ENCODE assay signal across 30 cellular contexts in the genomic region with DNA sequence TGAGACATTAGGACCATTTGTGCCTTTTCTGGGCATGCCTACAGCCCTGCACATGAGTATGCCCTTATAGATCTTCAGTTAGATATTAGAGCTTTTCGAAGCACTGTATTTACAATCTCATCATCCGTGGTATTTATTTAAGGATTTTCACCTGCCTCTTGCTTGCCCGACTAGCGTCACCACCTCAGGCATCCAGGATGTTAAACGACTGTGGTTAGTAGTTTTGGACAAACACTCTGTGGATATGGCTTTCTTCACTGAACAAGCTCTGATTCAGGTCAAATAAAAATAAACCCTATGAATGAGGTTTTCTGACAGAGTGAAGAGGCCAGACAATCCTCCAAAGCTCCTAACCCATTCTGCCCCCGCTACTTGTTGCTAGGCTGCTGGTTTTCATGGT.
DNase-seq lines count a peak whose midpoint lies in the region; ATAC-seq, FAIRE-seq and TF ChIP-seq lines count a peak whose summit lies in the region.
"Had no signal": no experiment of that assay in that cellular context is flagged by ENCODE, and none has a peak within 500 bp of the region (broad histone marks: within the 10 kb centered on the region; RNA-seq: fewer than 3 reads in every experiment).

No MANE protein-coding gene starts in this region.

- no peaks in the 10 kb centered on the region for H3K27me3 Mint-ChIP-seq in activated CD4-positive, alpha-beta memory T cell treated with anti-CD3 and anti-CD28 coated beads, Interleukin-2, amount 10 ng/mL, durations not matched to agents 7 days and 5 days
- H3K27me3 Mint-ChIP-seq: activated B cell treated with CpG ODN at 0.5 μM for 24 hours had no signal

- no peaks in the 10 kb centered on the region for H3K36me3 Mint-ChIP-seq in activated CD4-positive, alpha-beta memory T cell treated with anti-CD3 and anti-CD28 coated beads, Interleukin-2, amount 10 ng/mL, durations not matched to agents 7 days and 5 days (ENCODE audit: low read depth)
- H3K36me3 Mint-ChIP-seq: mesothelial cell of epicardium had no signal

- no peak for ATAC-seq in HG02970 (IDR thresholded peaks at IDR 0.05; ENCODE audit: low FRiP score, unreplicated experiment)
- ATAC-seq: activated T-cell treated with anti-CD3 and anti-CD28 coated beads, Interleukin-2, amount 50 U/mL, for 4 hours; GM23338; heart right ventricle; right cardiac atrium; upper lobe of right lung had no signal

- TF ChIP-seq CTCF in C4-2B (conservative IDR thresholded peaks at IDR 0.05): no peak
- TF ChIP-seq CTCF in VCaP (conservative IDR thresholded peaks at IDR 0.05): no peak

- no peaks in the 10 kb centered on the region for H3K4me1 Mint-ChIP-seq in activated CD4-positive, alpha-beta memory T cell treated with anti-CD3 and anti-CD28 coated beads, Interleukin-2, amount 10 ng/mL, durations not matched to agents 7 days and 5 days
- H3K4me1 Mint-ChIP-seq: activated B cell treated with CpG ODN at 0.5 μM for 24 hours, mesothelial cell of epicardium had no signal

- CTCF ChIA-PET in activated CD4-positive, alpha-beta memory T cell treated with anti-CD3 and anti-CD28 coated beads, Interleukin-2, amount 10 ng/mL, durations not matched to agents 7 days and 5 days (lab: Charles Lee): no interaction called here
- CTCF ChIA-PET in HEK293T (lab: Yijun Ruan, JAX): no interaction called here

- FAIRE-seq in frontal cortex (lab: Jason Lieb, UNC): no peak
- FAIRE-seq: keratinocyte had no signal

- POLR2A ChIA-PET in activated CD4-positive, alpha-beta memory T cell treated with anti-CD3 and anti-CD28 coated beads, Interleukin-2, amount 10 ng/mL, durations not matched to agents 7 days and 5 days (lab: Charles Lee): no interaction called here
- POLR2A ChIA-PET in HEK293T (lab: Yijun Ruan, JAX): no interaction called here

- no peak overlapping the region for H3K27ac Mint-ChIP-seq in activated CD4-positive, alpha-beta memory T cell treated with anti-CD3 and anti-CD28 coated beads, Interleukin-2, amount 10 ng/mL, durations not matched to agents 7 days and 5 days
- H3K27ac Mint-ChIP-seq: activated B cell treated with CpG ODN at 0.5 μM for 24 hours, GM23338, HFFc6, mesothelial cell of epicardium had no signal

- DNase-seq in DMS153 treated with DMSO at 0.1 percent for 48 hours (lab: John Stamatoyannopoulos, UW; ENCODE audit: unreplicated experiment) (peak; percentile 32), NCI-H2196 (lab: John Stamatoyannopoulos, UW; ENCODE audit: unreplicated experiment) (peak; percentile 50), frontal cortex (ENCODE audit: low spot score in 2 of 2) (no peak), HEK293T (ENCODE audit: extremely low spot score) (no peak)
- no peak for DNase-seq in activated CD4-positive, alpha-beta memory T cell treated with anti-CD3 and anti-CD28 coated beads, Interleukin-2, amount 10 ng/mL, durations not matched to agents 7 days and 5 days
- DNase-seq: activated B cell treated with CpG ODN at 0.5 μM for 24 hours; activated CD4-positive, alpha-beta T cell treated with anti-CD3 and anti-CD28 coated beads, Interleukin-2, amount 50 U/mL, for 1 hour; activated gamma-delta T cell; activated T-cell treated with anti-CD3 and anti-CD28 coated beads, Interleukin-2, amount 50 U/mL, for 4 hours; foreskin melanocyte; heart right ventricle; HFFc6; KG1; NCI-H1105; NCI-H2081 treated with DMSO at 0.1 percent for 48 hours; NCI-H524 treated with DMSO at 0.1 percent for 48 hours; Peyer's patch; right cardiac atrium; stimulated activated CD4-positive, alpha-beta T cell treated with anti-CD3 and anti-CD28 coated beads, Interleukin-1b, Interleukin-23, amount 100 ng/mL, for 48 hours; stimulated activated naive CD4-positive, alpha-beta T cell treated with Interleukin-2 at 50 U/mL for 16 hours; T-helper 1 cell; upper lobe of right lung had no signal

- H3K27ac ChIP-seq in C4-2B: peak overlapping the region; percentile 46; the same call in 1 of the 2 replicates
- H3K27ac ChIP-seq in VCaP: peak overlapping the region; percentile 37; the same call in 1 of the 2 replicates
- H3K27ac ChIP-seq: heart right ventricle, HL-60, neutrophil, Peyer's patch, upper lobe of right lung had no signal

- H3K4me3 Mint-ChIP-seq in activated CD4-positive, alpha-beta memory T cell treated with anti-CD3 and anti-CD28 coated beads, Interleukin-2, amount 10 ng/mL, durations not matched to agents 7 days and 5 days: no peak overlapping the region
- H3K4me3 Mint-ChIP-seq: activated B cell treated with CpG ODN at 0.5 μM for 24 hours; activated T-cell treated with anti-CD3 and anti-CD28 coated beads, Interleukin-2, amount 50 U/mL, for 4 hours; GM23338; HFFc6; mesothelial cell of epicardium had no signal

- peaks cover 10% of the 10 kb centered on the region for H3K9me3 Mint-ChIP-seq in activated CD4-positive, alpha-beta memory T cell treated with anti-CD3 and anti-CD28 coated beads, Interleukin-2, amount 10 ng/mL, durations not matched to agents 7 days and 5 days
- H3K9me3 Mint-ChIP-seq: GM23338 had no signal

TF ChIP-seq in HEK293T, 16 proteins besides CTCF, POLR2A, EP300 and RAD21:
- no peak for TF ChIP-seq FOXM1 (IDR thresholded peaks at IDR 0.05; ENCODE audit: borderline replicate concordance)
- no peak for TF ChIP-seq ELF4 (IDR thresholded peaks at IDR 0.05)
- TF ChIP-seq ARNT (IDR thresholded peaks at IDR 0.05): no peak
- no peak for TF ChIP-seq L3MBTL2 (conservative IDR thresholded peaks at IDR 0.05)
- TF ChIP-seq NFRKB (IDR thresholded peaks at IDR 0.05): no peak
TF ChIP-seq in HEK293T: peak in this region for 0.

Comparison
In these comparisons a context has a peak if more than half of its experiments do, and no peak if none do; other contexts are left out.
1. DNase-seq: peak in DMS153 treated with DMSO at 0.1 percent for 48 hours (single experiment) and NCI-H2196 (single experiment); none in activated CD4-positive, alpha-beta memory T cell treated with anti-CD3 and anti-CD28 coated beads, Interleukin-2, amount 10 ng/mL, durations not matched to agents 7 days and 5 days (single experiment), frontal cortex (0 of 2) and HEK293T (single experiment).